ENCODE assay signal across 9 cellular contexts in genomic region chr14:74501135-74501614, GRCh38. TPM values are rescaled to one million over a fixed set of nuclear protein-coding genes. Genes with fewer than 3 reads are reported as not detected.
DNase-seq lines count a peak whose midpoint lies in the region; ATAC-seq and TF ChIP-seq lines count a peak whose summit lies in the region.
"Had no signal": no experiment of that assay in that cellular context is flagged by ENCODE, and none has a peak within 500 bp of the region (broad histone marks: within the 10 kb centered on the region; RNA-seq: fewer than 3 reads in every experiment).

No MANE protein-coding gene starts in this region.

- H3K9me3 ChIP-seq in endodermal cell (ENCODE audit: control insufficient read depth, low read length) (no peaks in the 10 kb centered on the region), mesodermal cell (ENCODE audit: control insufficient read depth, low read length) (no peaks in the 10 kb centered on the region)

- no peaks in the 10 kb centered on the region for H3K9me3 Mint-ChIP-seq in endodermal cell

- peak overlapping the region; percentile 84 for H3K27ac Mint-ChIP-seq in endodermal cell
- H3K27ac Mint-ChIP-seq: B cell had no signal

- H3K36me3 ChIP-seq in endodermal cell (ENCODE audit: control insufficient read depth, insufficient read depth, low read length) (peaks cover 9% of the 10 kb centered on the region), mesodermal cell (ENCODE audit: control insufficient read depth, insufficient read depth, low read length) (peaks cover 35% of the 10 kb centered on the region)

- peaks cover 4% of the 10 kb centered on the region for H3K4me1 ChIP-seq in endodermal cell (ENCODE audit: control insufficient read depth, insufficient read depth, low read length)
- no peaks in the 10 kb centered on the region for H3K4me1 ChIP-seq in mesodermal cell (ENCODE audit: control insufficient read depth, insufficient read depth, low read length, poor library complexity, severe bottlenecking)

- H3K27ac ChIP-seq in endodermal cell (ENCODE audit: low read depth, low read length) (peak overlapping the region; percentile 71), mesodermal cell (ENCODE audit: low read depth, low read length, severe bottlenecking) (peak overlapping the region; percentile 36)

- H3K4me1 Mint-ChIP-seq in endodermal cell = peaks cover 16% of the 10 kb centered on the region

- no peaks in the 10 kb centered on the region for H3K27me3 ChIP-seq in endodermal cell (ENCODE audit: control insufficient read depth, insufficient read depth, low read length, poor library complexity, severe bottlenecking)

- H3K27me3 Mint-ChIP-seq in endodermal cell (ENCODE audit: insufficient read depth) = no peaks in the 10 kb centered on the region
- H3K27me3 Mint-ChIP-seq: B cell had no signal

- DNase-seq in NCI-H2081 (lab: John Stamatoyannopoulos, UW) (peak; percentile 52 to 55), NCI-H2081 treated with DMSO at 0.1 percent for 48 hours (lab: John Stamatoyannopoulos, UW) (no peak), NCI-H526 treated with DMSO at 0.1 percent for 48 hours (lab: John Stamatoyannopoulos, UW) (peak; percentile 41), endodermal cell (peak; percentile 92), CD1c-positive myeloid dendritic cell (ENCODE audit: extremely low spot score) (no peak)

- TF ChIP-seq CTCF in endodermal cell (conservative IDR thresholded peaks at IDR 0.05) = peak; percentile 85

- H3K4me3 ChIP-seq in endodermal cell (ENCODE audit: low read length) (no peak overlapping the region), mesodermal cell (ENCODE audit: extremely low read depth, insufficient read depth, low read length, poor library complexity, severe bottlenecking) (no peak overlapping the region)

- H3K36me3 Mint-ChIP-seq in endodermal cell (ENCODE audit: low read depth) = peaks cover 11% of the 10 kb centered on the region

- WGBS in endodermal cell (ENCODE audit: insufficient coverage in 1 of 2, insufficient read length in 1 of 2), 2 experiments = 52% methylated on average over 8 to 16 of the region's 16 CpGs
- WGBS in mesodermal cell (ENCODE audit: insufficient coverage in 2 of 2), 2 experiments = 51 to 59% methylated on average over 10 to 16 of the region's 16 CpGs

- ATAC-seq in GM19455 (IDR thresholded peaks at IDR 0.05; ENCODE audit: unreplicated experiment) (no peak), HG02870 (IDR thresholded peaks at IDR 0.05; ENCODE audit: unreplicated experiment) (no peak)

- H3K4me3 Mint-ChIP-seq in endodermal cell = no peak overlapping the region
- H3K4me3 Mint-ChIP-seq: B cell had no signal

- peak overlapping the region; percentile 39 for H3K9ac ChIP-seq in endodermal cell (ENCODE audit: extremely low read depth, low read length, poor library complexity, severe bottlenecking)

RNA-seq across cellular contexts. Expression of gene ISCA2, which starts 7.6 kb away (rescaled TPM):
- total RNA-seq in endodermal cell = 10 to 100 TPM; 40.5 to 58.1 TPM
- 46.9 TPM for polyA plus RNA-seq in endodermal cell (2013, experiment 1 of 2)
- 41.9 TPM for polyA plus RNA-seq in endodermal cell (2013, experiment 2 of 2)
- 33.1 TPM for polyA plus RNA-seq in mesodermal cell (2013, experiment 1 of 2)
- 32.5 TPM for polyA plus RNA-seq in mesodermal cell (2013, experiment 2 of 2)

RNA-seq across cellular contexts. Expression of gene NPC2, which starts 8.1 kb away (rescaled TPM):
- 100 to 1,000 TPM; 279 to 462 TPM for total RNA-seq in endodermal cell
- polyA plus RNA-seq in endodermal cell (2013, experiment 1 of 2) = 171 TPM
- 175 TPM for polyA plus RNA-seq in endodermal cell (2013, experiment 2 of 2)
- polyA plus RNA-seq in mesodermal cell (2013, experiment 1 of 2) = 199 TPM
- 205 TPM for polyA plus RNA-seq in mesodermal cell (2013, experiment 2 of 2)

Comparison
In these comparisons a context has a peak if more than half of its experiments do, and no peak if none do; other contexts are left out.
1. DNase-seq: peak in NCI-H2081 (2 of 2), NCI-H526 treated with DMSO at 0.1 percent for 48 hours (single experiment) and endodermal cell (single experiment); none in NCI-H2081 treated with DMSO at 0.1 percent for 48 hours (single experiment) and CD1c-positive myeloid dendritic cell (single experiment).